Comparison of ENCODE assay signal across 40 cellular contexts in the genomic region with DNA sequence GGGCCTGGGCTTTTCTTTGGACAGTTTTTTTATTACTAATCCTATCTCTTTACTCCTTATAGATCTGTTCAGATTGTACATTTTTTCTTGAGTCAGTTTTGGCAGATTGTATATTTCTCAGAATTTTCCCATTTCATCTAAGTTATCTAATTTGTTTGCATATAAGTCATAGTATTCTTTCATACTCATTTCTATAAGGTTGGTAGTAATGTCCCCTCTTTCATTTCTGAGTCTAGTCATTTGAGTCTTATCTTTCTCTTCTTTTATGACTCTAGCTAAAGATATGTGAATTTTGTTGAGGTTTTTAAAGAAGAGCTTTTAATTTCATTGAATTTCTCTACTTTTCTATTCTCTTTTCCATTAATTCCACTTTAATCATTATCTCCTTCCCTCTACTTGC. TPM values are rescaled to one million over a fixed set of nuclear protein-coding genes. Genes with fewer than 3 reads are reported as not detected.
"Had no signal": no experiment of that assay in that cellular context is flagged by ENCODE, and none has a peak within 500 bp of the region (broad histone marks: within the 10 kb centered on the region; RNA-seq: fewer than 3 reads in every experiment).

No MANE protein-coding gene starts in this region.

- H3K36me3 Mint-ChIP-seq: activated CD8-positive, alpha-beta memory T cell treated with anti-CD3 and anti-CD28 coated beads, Interleukin-2, amount 10 ng/mL, durations not matched to agents 7 days and 5 days; activated naive CD4-positive, alpha-beta T cell treated with anti-CD3 and anti-CD28 coated beads, Interleukin-2, amount 10 ng/mL, durations not matched to agents 7 days and 5 days; activated naive CD4-positive, alpha-beta T cell treated with anti-CD3 and anti-CD28 coated beads, Interleukin-2, amount 50 U/mL, for 24 hours; activated naive CD8-positive, alpha-beta T cell; activated naive CD8-positive, alpha-beta T cell treated with anti-CD3 and anti-CD28 coated beads, Interleukin-2, amount 10 ng/mL, durations not matched to agents 7 days and 5 days; brain; WTC11 had no signal

- H3K9me3 ChIP-seq: ascending aorta had no signal

- DNase-seq: activated CD4-positive, alpha-beta memory T cell treated with anti-CD3 and anti-CD28 coated beads, Interleukin-2, amount 10 ng/mL, durations not matched to agents 7 days and 5 days; activated CD4-positive, alpha-beta T cell treated with anti-CD3 and anti-CD28 coated beads for 1 hour; activated CD4-positive, alpha-beta T cell treated with anti-CD3 and anti-CD28 coated beads for 36 hours; activated CD4-positive, alpha-beta T cell treated with anti-CD3 and anti-CD28 coated beads for 48 hours; activated CD4-positive, alpha-beta T cell treated with anti-CD3 and anti-CD28 coated beads, Interleukin-2, amount 10 ng/mL, durations not matched to agents 7 days and 5 days; activated CD4-positive, alpha-beta T cell treated with anti-CD3 and anti-CD28 coated beads, Interleukin-2, amount 50 U/mL, for 48 hours; activated CD4-positive, CD25-positive, alpha-beta regulatory T cell; activated CD8-positive, alpha-beta memory T cell treated with anti-CD3 and anti-CD28 coated beads for 24 hours; activated CD8-positive, alpha-beta memory T cell treated with anti-CD3 and anti-CD28 coated beads, Interleukin-2, amount 10 ng/mL, durations not matched to agents 7 days and 5 days; activated CD8-positive, alpha-beta memory T cell treated with anti-CD3 and anti-CD28 coated beads, Interleukin-2, amount 50 U/mL, for 48 hours; activated CD8-positive, alpha-beta T cell treated with anti-CD3 and anti-CD28 coated beads, Interleukin-2, amount 10 ng/mL, durations not matched to agents 7 days and 5 days; activated effector memory CD4-positive, alpha-beta T cell treated with Interleukin-2 at 50 U/mL for 16 hours; activated gamma-delta T cell; activated naive CD4-positive, alpha-beta T cell treated with anti-CD3 and anti-CD28 coated beads, Interleukin-2, amount 10 ng/mL, durations not matched to agents 7 days and 5 days; activated naive CD4-positive, alpha-beta T cell treated with Interleukin-2 at 50 U/mL for 16 hours; activated naive CD8-positive, alpha-beta T cell treated with anti-CD3 and anti-CD28 coated beads, Interleukin-2, amount 10 ng/mL, durations not matched to agents 7 days and 5 days; activated naive CD8-positive, alpha-beta T cell treated with anti-CD3 and anti-CD28 coated beads, Interleukin-2, amount 50 U/mL, for 24 hours; activated T-cell treated with anti-CD3 and anti-CD28 coated beads, Interleukin-2, amount 50 U/mL, for 24 hours; amygdala; anterior cingulate cortex; caudate nucleus; cerebellar nuclear complex; SW 1271; T-helper 1 cell; T-helper 2 cell; T-helper 9 cell; WERI-Rb-1 had no signal

- FAIRE-seq: bronchial epithelial cell, TTC549 had no signal

- H3K27ac ChIP-seq: ascending aorta, cardiac muscle cell, WERI-Rb-1 had no signal

- H3K27ac Mint-ChIP-seq: activated CD4-positive, alpha-beta memory T cell treated with anti-CD3 and anti-CD28 coated beads, Interleukin-2, amount 10 ng/mL, durations not matched to agents 7 days and 5 days; activated CD4-positive, alpha-beta T cell treated with anti-CD3 and anti-CD28 coated beads for 36 hours; activated CD4-positive, alpha-beta T cell treated with anti-CD3 and anti-CD28 coated beads, Interleukin-2, amount 10 ng/mL, durations not matched to agents 7 days and 5 days; activated CD8-positive, alpha-beta memory T cell treated with anti-CD3 and anti-CD28 coated beads, Interleukin-2, amount 10 ng/mL, durations not matched to agents 7 days and 5 days; activated CD8-positive, alpha-beta T cell treated with anti-CD3 and anti-CD28 coated beads, Interleukin-2, amount 10 ng/mL, durations not matched to agents 7 days and 5 days; activated naive CD4-positive, alpha-beta T cell treated with anti-CD3 and anti-CD28 coated beads, Interleukin-2, amount 10 ng/mL, durations not matched to agents 7 days and 5 days; activated naive CD4-positive, alpha-beta T cell treated with anti-CD3 and anti-CD28 coated beads, Interleukin-2, amount 50 U/mL, for 24 hours; activated naive CD8-positive, alpha-beta T cell; activated naive CD8-positive, alpha-beta T cell treated with anti-CD3 and anti-CD28 coated beads, Interleukin-2, amount 10 ng/mL, durations not matched to agents 7 days and 5 days; activated naive CD8-positive, alpha-beta T cell treated with anti-CD3 and anti-CD28 coated beads, Interleukin-2, amount 50 U/mL, for 24 hours; activated T-cell treated with anti-CD3 and anti-CD28 coated beads, Interleukin-2, amount 50 U/mL, for 24 hours; activated T-helper 2 cell treated with anti-CD3 and anti-CD28 coated beads, Interferon-gamma antibody, Interleukin-2, Interleukin-4, amounts not matched to agents 10 μg/mL and 5 μg/mL and 100 μg/mL, durations not matched to agents 14 hours and 24 hours and 36 hours; brain; T-helper 1 cell treated with Interleukin-12 subunit alpha and Interleukin-12 subunit beta and Interleukin-4 antibody, amounts not matched to agents 30 μg/mL and 1 μg/mL, for 36 hours; T-helper 2 cell treated with Interferon-gamma antibody and Interleukin-4, amounts not matched to agents 5 μg/mL and 100 μg/mL, for 36 hours; WTC11 had no signal

- H3K27me3 ChIP-seq: ascending aorta, cardiac muscle cell had no signal

- H3K4me3 Mint-ChIP-seq: activated CD4-positive, alpha-beta memory T cell treated with anti-CD3 and anti-CD28 coated beads, Interleukin-2, amount 10 ng/mL, durations not matched to agents 7 days and 5 days; activated CD4-positive, alpha-beta T cell treated with anti-CD3 and anti-CD28 coated beads for 36 hours; activated CD4-positive, alpha-beta T cell treated with anti-CD3 and anti-CD28 coated beads, Interleukin-2, amount 10 ng/mL, durations not matched to agents 7 days and 5 days; activated CD8-positive, alpha-beta memory T cell treated with anti-CD3 and anti-CD28 coated beads, Interleukin-2, amount 10 ng/mL, durations not matched to agents 7 days and 5 days; activated CD8-positive, alpha-beta T cell treated with anti-CD3 and anti-CD28 coated beads, Interleukin-2, amount 10 ng/mL, durations not matched to agents 7 days and 5 days; activated naive CD4-positive, alpha-beta T cell treated with anti-CD3 and anti-CD28 coated beads, Interleukin-2, amount 10 ng/mL, durations not matched to agents 7 days and 5 days; activated naive CD4-positive, alpha-beta T cell treated with anti-CD3 and anti-CD28 coated beads, Interleukin-2, amount 50 U/mL, for 24 hours; activated naive CD8-positive, alpha-beta T cell; activated naive CD8-positive, alpha-beta T cell treated with anti-CD3 and anti-CD28 coated beads, Interleukin-2, amount 10 ng/mL, durations not matched to agents 7 days and 5 days; activated naive CD8-positive, alpha-beta T cell treated with anti-CD3 and anti-CD28 coated beads, Interleukin-2, amount 50 U/mL, for 24 hours; activated T-cell treated with anti-CD3 and anti-CD28 coated beads, Interleukin-2, amount 50 U/mL, for 24 hours; brain; central memory CD8-positive, alpha-beta T cell; T-helper 1 cell treated with Interleukin-12 subunit alpha and Interleukin-12 subunit beta and Interleukin-4 antibody, amounts not matched to agents 30 μg/mL and 1 μg/mL, for 36 hours; T-helper 2 cell treated with Interferon-gamma antibody and Interleukin-4, amounts not matched to agents 5 μg/mL and 100 μg/mL, for 36 hours; WTC11 had no signal

- H3K4me1 ChIP-seq: ascending aorta had no signal

- H3K36me3 ChIP-seq: ascending aorta, cardiac muscle cell, WERI-Rb-1 had no signal

- ATAC-seq: activated CD4-positive, alpha-beta T cell treated with anti-CD3 and anti-CD28 coated beads for 36 hours; activated CD4-positive, CD25-positive, alpha-beta regulatory T cell treated with anti-CD3 and anti-CD28 coated beads, Interleukin-2, amount 50 U/mL, for 24 hours; activated CD8-positive, alpha-beta memory T cell treated with anti-CD3 and anti-CD28 coated beads, Interleukin-2, amount 10 ng/mL, durations not matched to agents 7 days and 5 days; activated CD8-positive, alpha-beta T cell treated with anti-CD3 and anti-CD28 coated beads, Interleukin-2, amount 10 ng/mL, durations not matched to agents 7 days and 5 days; activated naive CD8-positive, alpha-beta T cell treated with anti-CD3 and anti-CD28 coated beads, Interleukin-2, amount 50 U/mL, for 24 hours; WTC11 had no signal

- H3K4me1 Mint-ChIP-seq: activated CD4-positive, alpha-beta memory T cell treated with anti-CD3 and anti-CD28 coated beads, Interleukin-2, amount 10 ng/mL, durations not matched to agents 7 days and 5 days; activated CD4-positive, alpha-beta T cell treated with anti-CD3 and anti-CD28 coated beads for 36 hours; activated CD8-positive, alpha-beta memory T cell treated with anti-CD3 and anti-CD28 coated beads, Interleukin-2, amount 10 ng/mL, durations not matched to agents 7 days and 5 days; activated naive CD4-positive, alpha-beta T cell treated with anti-CD3 and anti-CD28 coated beads, Interleukin-2, amount 10 ng/mL, durations not matched to agents 7 days and 5 days; activated naive CD4-positive, alpha-beta T cell treated with anti-CD3 and anti-CD28 coated beads, Interleukin-2, amount 50 U/mL, for 24 hours; activated naive CD8-positive, alpha-beta T cell treated with anti-CD3 and anti-CD28 coated beads, Interleukin-2, amount 50 U/mL, for 24 hours; central memory CD8-positive, alpha-beta T cell had no signal

- H3K4me3 ChIP-seq: ascending aorta, cardiac muscle cell had no signal

- H3K9me3 Mint-ChIP-seq: activated CD4-positive, alpha-beta memory T cell treated with anti-CD3 and anti-CD28 coated beads, Interleukin-2, amount 10 ng/mL, durations not matched to agents 7 days and 5 days; activated CD4-positive, alpha-beta T cell treated with anti-CD3 and anti-CD28 coated beads, Interleukin-2, amount 10 ng/mL, durations not matched to agents 7 days and 5 days; activated naive CD4-positive, alpha-beta T cell treated with anti-CD3 and anti-CD28 coated beads, Interleukin-2, amount 10 ng/mL, durations not matched to agents 7 days and 5 days; activated naive CD4-positive, alpha-beta T cell treated with anti-CD3 and anti-CD28 coated beads, Interleukin-2, amount 50 U/mL, for 24 hours; activated naive CD8-positive, alpha-beta T cell treated with anti-CD3 and anti-CD28 coated beads, Interleukin-2, amount 10 ng/mL, durations not matched to agents 7 days and 5 days; activated T-helper 2 cell treated with anti-CD3 and anti-CD28 coated beads, Interferon-gamma antibody, Interleukin-2, Interleukin-4, amounts not matched to agents 10 μg/mL and 5 μg/mL and 100 μg/mL, durations not matched to agents 14 hours and 24 hours and 36 hours; central memory CD8-positive, alpha-beta T cell; T-helper 1 cell treated with Interleukin-12 subunit alpha and Interleukin-12 subunit beta and Interleukin-4 antibody, amounts not matched to agents 30 μg/mL and 1 μg/mL, for 36 hours; T-helper 2 cell treated with Interferon-gamma antibody and Interleukin-4, amounts not matched to agents 5 μg/mL and 100 μg/mL, for 36 hours; WTC11 had no signal

RNA-seq across cellular contexts. Expression of a gene that starts 27.2 kb away (rescaled TPM):
- total RNA-seq: activated CD4-positive, alpha-beta memory T cell treated with anti-CD3 and anti-CD28 coated beads, Interleukin-2, amount 10 ng/mL, durations not matched to agents 7 days and 5 days; activated CD4-positive, alpha-beta T cell treated with anti-CD3 and anti-CD28 coated beads for 36 hours; activated CD4-positive, alpha-beta T cell treated with anti-CD3 and anti-CD28 coated beads, Interleukin-2, amount 10 ng/mL, durations not matched to agents 7 days and 5 days; activated CD8-positive, alpha-beta T cell treated with anti-CD3 and anti-CD28 coated beads, Interleukin-2, amount 10 ng/mL, durations not matched to agents 7 days and 5 days; activated naive CD8-positive, alpha-beta T cell treated with anti-CD3 and anti-CD28 coated beads, Interleukin-2, amount 10 ng/mL, durations not matched to agents 7 days and 5 days; activated T-helper 2 cell treated with anti-CD3 and anti-CD28 coated beads, Interferon-gamma antibody, Interleukin-2, Interleukin-4, amounts not matched to agents 10 μg/mL and 5 μg/mL and 100 μg/mL, durations not matched to agents 14 hours and 24 hours and 36 hours; ascending aorta; cardiac muscle cell had no signal
- polyA plus RNA-seq: cardiac muscle cell had no signal
